Comparison of ENCODE assay signal across 8 cellular contexts in the genomic region with DNA sequence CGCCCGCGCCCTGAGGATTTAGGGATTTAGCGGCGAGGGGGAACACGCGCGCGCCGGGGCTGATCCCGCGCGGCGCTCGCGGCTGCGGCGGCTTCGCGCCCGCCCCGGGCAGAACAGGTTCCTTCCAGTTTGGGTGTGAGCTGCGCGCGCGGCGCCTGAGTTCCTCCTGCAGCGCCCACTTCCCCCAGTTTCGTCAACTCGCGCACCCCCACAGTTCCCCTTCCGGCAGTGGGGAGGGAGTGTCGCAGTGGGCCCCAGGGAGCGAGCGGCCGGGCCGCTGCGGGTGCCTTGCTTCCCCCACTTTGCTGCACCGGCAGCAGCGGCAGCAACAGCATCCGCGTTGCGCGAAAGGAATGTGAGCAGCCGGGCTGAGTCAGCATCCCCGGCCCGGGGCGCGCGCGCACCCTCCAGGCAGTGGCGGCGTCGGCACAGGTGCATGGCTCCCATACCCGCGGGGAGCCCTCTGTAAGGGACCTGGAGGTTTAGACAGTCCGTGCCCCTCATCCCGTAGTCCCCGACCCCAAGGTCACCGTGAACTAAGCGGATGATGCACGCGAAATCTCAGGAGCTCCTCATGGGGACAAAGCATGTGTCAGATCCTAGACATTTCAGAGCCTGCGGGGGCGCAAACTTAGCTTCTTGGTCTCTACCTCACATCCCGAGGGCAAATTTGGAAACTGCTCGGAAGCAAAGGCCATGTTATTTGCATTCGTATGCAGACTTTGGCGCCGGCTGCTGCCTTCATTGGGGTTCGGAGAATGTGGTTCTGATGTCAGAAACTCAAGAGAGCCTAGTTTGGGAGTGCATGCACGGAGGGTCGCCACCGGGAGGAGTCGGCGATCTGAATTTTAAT. TPM values are rescaled to one million over a fixed set of nuclear protein-coding genes. Genes with fewer than 3 reads are reported as not detected.
DNase-seq lines count a peak whose midpoint lies in the region; ATAC-seq, FAIRE-seq and TF ChIP-seq lines count a peak whose summit lies in the region.

No MANE protein-coding gene starts in this region.

- H3K36me3 ChIP-seq in HepG2 (replicated peaks in 1 of 2; ENCODE audit: control insufficient read depth in 1 of 2, insufficient read depth in 2 of 2, low read length in 2 of 2), result no peaks in the 10 kb centered on the region

- H3K4me1 Mint-ChIP-seq in chondrocyte (ENCODE audit: low read depth), result peaks cover 16% of the 10 kb centered on the region

- TF ChIP-seq CTCF in 22Rv1 (IDR thresholded peaks at IDR 0.05) (peak; percentile 28; the same call in 1 of the 2 replicates), chondrocyte (IDR thresholded peaks at IDR 0.05) (peak; percentile 28), HepG2 (CRISPR knock-in tag; IDR thresholded peaks at IDR 0.05) (peak; percentile 49)

- in situ Hi-C loops in HepG2 (cut with HindIII; ENCODE audit: extremely low pct_ligation_motif_present, low pct_unique_long_range_greater_than_20kb), result loop anchor here (5.0 to 25.0 kb wide), 2 partner anchors 85 to 470 kb away; no protein-coding TSS in a partner anchor

- peak overlapping the region; percentile 73 for H3K9ac ChIP-seq in HepG2 (ENCODE audit: insufficient read depth, low read depth, low read length)

- no peaks in the 10 kb centered on the region for H3K36me3 Mint-ChIP-seq in chondrocyte (ENCODE audit: low read depth)

- H3K4me3 ChIP-seq in HepG2 (replicated peaks in 1 of 3; ENCODE audit: insufficient read depth in 1 of 3, low read depth in 2 of 3, low read length in 3 of 3), result peak overlapping the region; percentile 74 to 80 (median 79)

- H3K4me3 Mint-ChIP-seq in chondrocyte (ENCODE audit: unreplicated experiment), result peak overlapping the region; percentile 65

- H3K9me3 Mint-ChIP-seq in chondrocyte (ENCODE audit: low read depth), result no peaks in the 10 kb centered on the region

- FAIRE-seq in HepG2 (lab: Jason Lieb, UNC), result no peak

- H3K27ac Mint-ChIP-seq in chondrocyte (ENCODE audit: unreplicated experiment), result no peak overlapping the region

- ATAC-seq in GM18517 (IDR thresholded peaks at IDR 0.05; ENCODE audit: unreplicated experiment) (peak; percentile 48), HG02981 (IDR thresholded peaks at IDR 0.05; ENCODE audit: unreplicated experiment) (peak; percentile 60), HepG2 (peak; percentile 86)

- H3K9me3 ChIP-seq in HepG2 (ENCODE audit: low read length), result no peaks in the 10 kb centered on the region

- peaks cover 10% of the 10 kb centered on the region for H3K27me3 Mint-ChIP-seq in chondrocyte (ENCODE audit: low read depth)

- H3K27me3 ChIP-seq in HepG2 (ENCODE audit: control insufficient read depth in 1 of 2, insufficient read depth in 2 of 2, low read length in 2 of 2), result peaks cover 0 to 3% of the 10 kb centered on the region in 2 experiments; a peak in 1 of 5 replicates

- CTCF ChIA-PET in HepG2 (lab: Yijun Ruan, JAX; ENCODE audit: low intra/inter-chr PET ratio, low total read pairs), result interaction anchor here (1.8 kb wide), 1 partner anchor 107 kb away, joined by 9 read pairs; no protein-coding TSS in a partner anchor

- under 1% methylated on average over 36 of the region's 76 CpGs for WGBS in HepG2 (ENCODE audit: low lambda C conversion rate)

- no TSS peak for BruUV-seq in HepG2 (replicated peaks; lab: Mats Ljungman, UMichigan)

- 0 out of 4 replicates have a peak, but pooled peaks of 1 of the 2 experiments have one; percentile 4 for TF ChIP-seq EP300 in HepG2 (IDR thresholded peaks at IDR 0.05; ENCODE audit: low read depth in 2 of 2, low read length in 2 of 2)
- TF ChIP-seq EP300 in HepG2 (CRISPR knock-in tag; IDR thresholded peaks at IDR 0.05; ENCODE audit: borderline replicate concordance), result no peak; the same call in 1 of the 2 replicates

- POLR2A ChIA-PET in HepG2 (lab: Yijun Ruan, JAX), result interaction anchor here (0.6 to 3.0 kb wide), 14 partner anchors 11 to 166 kb away, joined by 3 to 30 read pairs (median 4); partner anchors contain the start of gene AMZ2

- H3K79me2 ChIP-seq in HepG2 (ENCODE audit: insufficient read depth, low read length), result peaks cover 3% of the 10 kb centered on the region

- H3K27ac ChIP-seq in 22Rv1 (peak overlapping the region; percentile 84), HepG2 (ENCODE audit: extremely low read length, insufficient read depth, low read length) (peak overlapping the region; percentile 72)

- H3K4me2 ChIP-seq in HepG2 (ENCODE audit: low read depth, low read length), result peak overlapping the region; percentile 89

- peak in 1 of 2 experiments; percentile 34; a peak in 3 of 4 replicates for TF ChIP-seq POLR2A in HepG2 (IDR thresholded peaks at IDR 0.05; ENCODE audit: insufficient read depth in 1 of 2, low read depth in 2 of 2, low read length in 2 of 2)

- peak; percentile 65 for DNase-seq in NCI-H2196 (lab: John Stamatoyannopoulos, UW; ENCODE audit: unreplicated experiment)
- peak; percentile 83 for DNase-seq in activated CD4-positive, alpha-beta T cell treated with anti-CD3 and anti-CD28 coated beads for 1 hour
- no peak for DNase-seq in chondrocyte (ENCODE audit: low spot score)
- peak; percentile 77 for DNase-seq in HepG2 (ENCODE audit: low spot score)
- DNase-seq in stimulated activated CD4-positive, alpha-beta T cell treated with anti-CD3 and anti-CD28 coated beads, Interleukin-4, amount 100 ng/mL, for 1 hour, result peak; percentile 86

- peak; percentile 60 for TF ChIP-seq RAD21 in HepG2 (CRISPR knock-in tag; IDR thresholded peaks at IDR 0.05)

- H4K20me1 ChIP-seq in HepG2 (ENCODE audit: insufficient read depth, low read length), result no peaks in the 10 kb centered on the region

- peaks cover 57% of the 10 kb centered on the region for H3K4me1 ChIP-seq in HepG2 (ENCODE audit: insufficient read depth, low read length)

- intact Hi-C loops in HepG2 (cut with micrococcal nuclease; ENCODE audit: unreplicated experiment), result loop anchor here (1.0 to 2.0 kb wide), 2 partner anchors 87 to 107 kb away; no protein-coding TSS in a partner anchor

- H2AFZ ChIP-seq in HepG2 (ENCODE audit: low read length), result peak overlapping the region; percentile 15

RNA-seq across cellular contexts. Expression of gene ARSG, which starts 0.8 kb away (rescaled TPM):
- 5.8 to 9.1 TPM (median 7.4 TPM) in 3 replicates for total RNA-seq in chondrocyte
- 3.7 and 4.1 TPM in 2 replicates for total RNA-seq in HepG2 (2016; rRNA removed; fragmentation: Illumina TruSeq; extraction: Trizol)
- 10.0 and 10.5 TPM in 2 replicates for total RNA-seq in HepG2 (2016; cell fraction: cytosol; rRNA removed; fragmentation: Illumina TruSeq; extraction: Trizol; ENCODE audit: low read depth)
- 2.8 and 4.2 TPM in 2 replicates for total RNA-seq in HepG2 (2016; cell fraction: insoluble cytoplasmic fraction; rRNA removed; fragmentation: Illumina TruSeq; extraction: Trizol)
- total RNA-seq in HepG2 (2016; cell fraction: membrane; rRNA removed; fragmentation: Illumina TruSeq; extraction: Trizol), result 8.1 and 9.2 TPM in 2 replicates
- total RNA-seq in HepG2 (2016; cell fraction: nucleus; rRNA removed; fragmentation: Illumina TruSeq; extraction: Trizol), result 4.0 and 4.3 TPM in 2 replicates
- 15.2 and 15.9 TPM in 2 replicates for polyA plus RNA-seq in HepG2 (2011; rRNA removed)
- polyA plus RNA-seq in HepG2 (2011; cell fraction: cytosol; rRNA removed), result 11.5 and 13.0 TPM in 2 replicates
- polyA plus RNA-seq in HepG2 (2011; cell fraction: nucleus; rRNA removed), result 26.9 and 29.6 TPM in 2 replicates
- polyA plus RNA-seq in HepG2 (2012), result 7.0 and 8.7 TPM in 2 replicates
- 3.0 and 5.3 TPM in 2 replicates for polyA plus RNA-seq in HepG2 (2016; cell fraction: cytosol; fragmentation: Illumina TruSeq; extraction: Trizol; ENCODE audit: low read depth)
- polyA plus RNA-seq in HepG2 (2016; cell fraction: insoluble cytoplasmic fraction; fragmentation: Illumina TruSeq; extraction: Trizol; ENCODE audit: low read depth), result 2.2 and 2.8 TPM in 2 replicates
- polyA plus RNA-seq in HepG2 (2016; cell fraction: membrane; fragmentation: Illumina TruSeq; extraction: Trizol; ENCODE audit: low read depth), result 3.9 and 4.3 TPM in 2 replicates
- 4.4 and 5.4 TPM in 2 replicates for polyA plus RNA-seq in HepG2 (2016; cell fraction: nucleus; fragmentation: Illumina TruSeq; extraction: Trizol; ENCODE audit: insufficient read depth, low read depth)
- polyA minus RNA-seq in HepG2 (2011; rRNA and poly(A)+ RNA removed; ENCODE audit: low replicate concordance), result 45.9 and 48.0 TPM in 2 replicates
- polyA minus RNA-seq in HepG2 (2011; cell fraction: cytosol; rRNA and poly(A)+ RNA removed), result 8.9 and 10.0 TPM in 2 replicates
- polyA minus RNA-seq in HepG2 (2011; cell fraction: nucleus; rRNA and poly(A)+ RNA removed), result 38.7 and 40.7 TPM in 2 replicates

RNA-seq across cellular contexts. Expression of gene SLC16A6, which starts 1.1 kb away (rescaled TPM):
- 0.15 to 0.44 TPM (median 0.31 TPM) in 3 replicates for total RNA-seq in chondrocyte
- 0.67 and 1.1 TPM in 2 replicates for total RNA-seq in HepG2 (2016; rRNA removed; fragmentation: Illumina TruSeq; extraction: Trizol)
- 0.51 TPM in 1 of 2 replicates, not detected in the other for total RNA-seq in HepG2 (2016; cell fraction: cytosol; rRNA removed; fragmentation: Illumina TruSeq; extraction: Trizol; ENCODE audit: low read depth)
- total RNA-seq in HepG2 (2016; cell fraction: insoluble cytoplasmic fraction; rRNA removed; fragmentation: Illumina TruSeq; extraction: Trizol), result 1.1 and 1.3 TPM in 2 replicates
- 0.53 and 0.69 TPM in 2 replicates for total RNA-seq in HepG2 (2016; cell fraction: membrane; rRNA removed; fragmentation: Illumina TruSeq; extraction: Trizol)
- total RNA-seq in HepG2 (2016; cell fraction: nucleus; rRNA removed; fragmentation: Illumina TruSeq; extraction: Trizol), result 1.1 and 1.6 TPM in 2 replicates
- 27.2 and 44.7 TPM in 2 replicates for polyA plus RNA-seq in HepG2 (2011; rRNA removed)
- 33.2 and 35.3 TPM in 2 replicates for polyA plus RNA-seq in HepG2 (2011; cell fraction: cytosol; rRNA removed)
- 13.0 and 13.3 TPM in 2 replicates for polyA plus RNA-seq in HepG2 (2011; cell fraction: nucleus; rRNA removed)
- polyA plus RNA-seq in HepG2 (2012), result 5.7 and 9.7 TPM in 2 replicates
- 0.05 and 0.06 TPM in 2 replicates for polyA plus RNA-seq in HepG2 (2016; cell fraction: cytosol; fragmentation: Illumina TruSeq; extraction: Trizol; ENCODE audit: low read depth)
- polyA plus RNA-seq in HepG2 (2016; cell fraction: insoluble cytoplasmic fraction; fragmentation: Illumina TruSeq; extraction: Trizol; ENCODE audit: low read depth), result 0.59 and 0.61 TPM in 2 replicates
- 0.28 and 0.40 TPM in 2 replicates for polyA plus RNA-seq in HepG2 (2016; cell fraction: membrane; fragmentation: Illumina TruSeq; extraction: Trizol; ENCODE audit: low read depth)
- polyA plus RNA-seq in HepG2 (2016; cell fraction: nucleus; fragmentation: Illumina TruSeq; extraction: Trizol; ENCODE audit: insufficient read depth, low read depth), result 1.5 TPM in 2 replicates
- 137 and 162 TPM in 2 replicates for polyA minus RNA-seq in HepG2 (2011; rRNA and poly(A)+ RNA removed; ENCODE audit: low replicate concordance)
- polyA minus RNA-seq in HepG2 (2011; cell fraction: cytosol; rRNA and poly(A)+ RNA removed), result 56.6 and 65.6 TPM in 2 replicates
- 28.5 and 31.0 TPM in 2 replicates for polyA minus RNA-seq in HepG2 (2011; cell fraction: nucleus; rRNA and poly(A)+ RNA removed)

RNA-seq across cellular contexts. Expression of gene AMZ2, which starts 44.2 kb away (rescaled TPM):
- total RNA-seq in chondrocyte, result 66.5 to 80.4 TPM (median 78.2 TPM) in 3 replicates
- total RNA-seq in HepG2 (2016; rRNA removed; fragmentation: Illumina TruSeq; extraction: Trizol), result 86.9 and 99.9 TPM in 2 replicates
- total RNA-seq in HepG2 (2016; cell fraction: cytosol; rRNA removed; fragmentation: Illumina TruSeq; extraction: Trizol; ENCODE audit: low read depth), result 152 and 160 TPM in 2 replicates
- total RNA-seq in HepG2 (2016; cell fraction: insoluble cytoplasmic fraction; rRNA removed; fragmentation: Illumina TruSeq; extraction: Trizol), result 81.8 and 92.5 TPM in 2 replicates
- 189 and 196 TPM in 2 replicates for total RNA-seq in HepG2 (2016; cell fraction: membrane; rRNA removed; fragmentation: Illumina TruSeq; extraction: Trizol)
- 37.7 and 40.8 TPM in 2 replicates for total RNA-seq in HepG2 (2016; cell fraction: nucleus; rRNA removed; fragmentation: Illumina TruSeq; extraction: Trizol)
- 66.7 and 90.2 TPM in 2 replicates for polyA plus RNA-seq in HepG2 (2011; rRNA removed)
- polyA plus RNA-seq in HepG2 (2011; cell fraction: cytosol; rRNA removed), result 51.3 and 62.4 TPM in 2 replicates
- 58.4 and 64.2 TPM in 2 replicates for polyA plus RNA-seq in HepG2 (2011; cell fraction: nucleus; rRNA removed)
- 53.5 and 72.8 TPM in 2 replicates for polyA plus RNA-seq in HepG2 (2012)
- 179 and 214 TPM in 2 replicates for polyA plus RNA-seq in HepG2 (2016; cell fraction: cytosol; fragmentation: Illumina TruSeq; extraction: Trizol; ENCODE audit: low read depth)
- polyA plus RNA-seq in HepG2 (2016; cell fraction: insoluble cytoplasmic fraction; fragmentation: Illumina TruSeq; extraction: Trizol; ENCODE audit: low read depth), result 114 TPM in 2 replicates
- 217 and 242 TPM in 2 replicates for polyA plus RNA-seq in HepG2 (2016; cell fraction: membrane; fragmentation: Illumina TruSeq; extraction: Trizol; ENCODE audit: low read depth)
- 90.4 and 92.9 TPM in 2 replicates for polyA plus RNA-seq in HepG2 (2016; cell fraction: nucleus; fragmentation: Illumina TruSeq; extraction: Trizol; ENCODE audit: insufficient read depth, low read depth)
- 28.1 and 28.3 TPM in 2 replicates for polyA minus RNA-seq in HepG2 (2011; rRNA and poly(A)+ RNA removed; ENCODE audit: low replicate concordance)
- polyA minus RNA-seq in HepG2 (2011; cell fraction: cytosol; rRNA and poly(A)+ RNA removed), result 24.0 and 24.3 TPM in 2 replicates
- 21.6 and 25.6 TPM in 2 replicates for polyA minus RNA-seq in HepG2 (2011; cell fraction: nucleus; rRNA and poly(A)+ RNA removed)
